In the genomic region with DNA sequence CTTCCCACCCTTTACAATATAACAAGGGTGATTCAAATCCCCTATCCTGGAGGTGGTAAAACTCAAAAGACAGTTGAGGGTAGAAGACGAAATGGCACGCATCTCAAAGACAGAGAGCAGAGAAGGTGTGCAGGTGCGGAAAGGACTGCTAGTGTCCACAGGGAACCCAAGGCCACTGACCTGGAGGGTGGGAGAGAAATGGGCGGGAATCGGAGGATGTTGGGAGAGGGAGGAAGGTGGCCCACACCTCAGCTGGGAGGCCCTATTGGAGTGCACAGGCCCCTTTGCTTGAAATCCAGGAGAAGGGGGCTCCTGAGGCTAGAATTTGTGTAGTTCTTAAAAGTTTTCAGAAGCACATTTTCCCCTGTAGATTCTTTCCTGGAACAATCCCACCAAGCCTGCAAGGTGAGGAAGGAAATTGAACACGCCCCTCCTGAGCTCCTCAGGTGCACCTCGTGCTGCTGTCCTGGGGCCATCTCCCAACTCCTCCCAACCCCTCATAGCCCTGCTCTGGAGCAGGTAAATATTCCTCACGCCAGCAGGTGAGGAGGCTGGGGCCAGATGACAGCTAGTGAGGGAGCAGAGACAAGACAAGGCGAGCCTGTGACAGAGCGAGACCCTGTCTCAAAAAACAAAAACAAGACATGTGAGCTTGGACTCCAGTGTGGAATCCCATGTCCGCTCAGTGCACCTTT, we compare ENCODE assay signal across 26 cellular contexts.
DNase-seq lines count a peak whose midpoint lies in the region; ATAC-seq and TF ChIP-seq lines count a peak whose summit lies in the region.
"Had no signal": no experiment of that assay in that cellular context is flagged by ENCODE, and none has a peak within 500 bp of the region (broad histone marks: within the 10 kb centered on the region; RNA-seq: fewer than 3 reads in every experiment).

No MANE protein-coding gene starts in this region.

- H3K4me1 Mint-ChIP-seq in activated CD8-positive, alpha-beta memory T cell treated with anti-CD3 and anti-CD28 coated beads, Interleukin-2, amount 10 ng/mL, durations not matched to agents 7 days and 5 days = no peaks in the 10 kb centered on the region
- H3K4me1 Mint-ChIP-seq in endodermal cell = peaks cover 8% of the 10 kb centered on the region
- peaks cover 15% of the 10 kb centered on the region for H3K4me1 Mint-ChIP-seq in type B pancreatic cell (ENCODE audit: unreplicated experiment)

- H3K27ac Mint-ChIP-seq in activated CD8-positive, alpha-beta memory T cell treated with anti-CD3 and anti-CD28 coated beads, Interleukin-2, amount 10 ng/mL, durations not matched to agents 7 days and 5 days = no peak overlapping the region
- H3K27ac Mint-ChIP-seq in endodermal cell = no peak overlapping the region
- H3K27ac Mint-ChIP-seq in type B pancreatic cell = no peak overlapping the region
- H3K27ac Mint-ChIP-seq: CD4-positive, alpha-beta T cell; HFFc6 had no signal

- no peak overlapping the region for H3K9ac ChIP-seq in endodermal cell (ENCODE audit: extremely low read depth, low read length, poor library complexity, severe bottlenecking)
- H3K9ac ChIP-seq: BLaER1 had no signal

- H3K9me3 ChIP-seq in endodermal cell (ENCODE audit: control insufficient read depth, low read length) = no peaks in the 10 kb centered on the region
- H3K9me3 ChIP-seq in esophagus squamous epithelium = no peaks in the 10 kb centered on the region
- H3K9me3 ChIP-seq in MG63 = no peaks in the 10 kb centered on the region
- H3K9me3 ChIP-seq: BLaER1, SJCRH30 had no signal

- H3K4me3 Mint-ChIP-seq in activated CD8-positive, alpha-beta memory T cell treated with anti-CD3 and anti-CD28 coated beads, Interleukin-2, amount 10 ng/mL, durations not matched to agents 7 days and 5 days = no peak overlapping the region
- H3K4me3 Mint-ChIP-seq in endodermal cell (no peak overlapping the region), type B pancreatic cell (no peak overlapping the region)
- H3K4me3 Mint-ChIP-seq: CD4-positive, alpha-beta T cell; HFFc6 had no signal

- H3K27ac ChIP-seq in endodermal cell (ENCODE audit: low read depth, low read length) = no peak overlapping the region
- H3K27ac ChIP-seq in esophagus squamous epithelium = no peak overlapping the region
- H3K27ac ChIP-seq: 22Rv1, BLaER1, RWPE1, SJCRH30 had no signal

- peak; percentile 14 for DNase-seq in activated CD8-positive, alpha-beta memory T cell treated with anti-CD3 and anti-CD28 coated beads, Interleukin-2, amount 10 ng/mL, durations not matched to agents 7 days and 5 days
- DNase-seq in activated CD8-positive, alpha-beta memory T cell treated with anti-CD3 and anti-CD28 coated beads, Interleukin-2, amount 50 U/mL, for 4 hours = no peak
- DNase-seq in endodermal cell (peak; percentile 42), mesenteric fat pad (ENCODE audit: low spot score) (peak; percentile 62), type B pancreatic cell (ENCODE audit: extremely low spot score, unreplicated experiment) (peak; percentile 39), esophagus squamous epithelium (lab: John Stamatoyannopoulos, UW) (no peak), MG63 (no peak)
- DNase-seq: ACHN; CD4-positive, alpha-beta T cell; COR-L47; DMS79 treated with DMSO at 0.1 percent for 48 hours; H7; HFFc6; MM.1S; NCI-H1092; NCI-H1436 treated with DMSO at 0.1 percent for 48 hours; NCI-H2029; NCI-H2227 treated with DMSO at 0.1 percent for 48 hours; NCI-H510A treated with DMSO at 0.1 percent for 48 hours; NCI-H748 treated with DMSO at 0.1 percent for 48 hours; SJCRH30 had no signal

- TF ChIP-seq CTCF in endodermal cell (conservative IDR thresholded peaks at IDR 0.05) (no peak), type B pancreatic cell (conservative IDR thresholded peaks at IDR 0.05) (no peak), esophagus squamous epithelium (IDR thresholded peaks at IDR 0.05) (no peak)

- no peaks in the 10 kb centered on the region for H3K36me3 Mint-ChIP-seq in activated CD8-positive, alpha-beta memory T cell treated with anti-CD3 and anti-CD28 coated beads, Interleukin-2, amount 10 ng/mL, durations not matched to agents 7 days and 5 days
- H3K36me3 Mint-ChIP-seq in endodermal cell (ENCODE audit: low read depth) (no peaks in the 10 kb centered on the region), type B pancreatic cell (no peaks in the 10 kb centered on the region)

- H3K4me1 ChIP-seq in endodermal cell (ENCODE audit: control insufficient read depth, insufficient read depth, low read length) (no peaks in the 10 kb centered on the region), esophagus squamous epithelium (peaks cover 3 to 63% (median 48%) of the 10 kb centered on the region in 3 donors)

- H3K36me3 ChIP-seq in endodermal cell (ENCODE audit: control insufficient read depth, insufficient read depth, low read length) = no peaks in the 10 kb centered on the region
- H3K36me3 ChIP-seq in esophagus squamous epithelium = no peaks in the 10 kb centered on the region
- no peaks in the 10 kb centered on the region for H3K36me3 ChIP-seq in MG63
- H3K36me3 ChIP-seq: BLaER1, SJCRH30 had no signal

- intact Hi-C loops in esophagus squamous epithelium (cut with DNase I) = no loop called here

- H3K27me3 Mint-ChIP-seq in activated CD8-positive, alpha-beta memory T cell treated with anti-CD3 and anti-CD28 coated beads, Interleukin-2, amount 10 ng/mL, durations not matched to agents 7 days and 5 days = peaks cover 28% of the 10 kb centered on the region
- H3K27me3 Mint-ChIP-seq in endodermal cell (ENCODE audit: insufficient read depth) (peaks cover 3% of the 10 kb centered on the region), type B pancreatic cell (peaks cover 8% of the 10 kb centered on the region)

- no peak overlapping the region for H3K4me3 ChIP-seq in endodermal cell (ENCODE audit: low read length)
- H3K4me3 ChIP-seq in esophagus squamous epithelium = no peak overlapping the region
- H3K4me3 ChIP-seq in MG63 = no peak overlapping the region
- H3K4me3 ChIP-seq: BLaER1, K562, SJCRH30 had no signal

- CTCF ChIA-PET in activated CD8-positive, alpha-beta memory T cell treated with anti-CD3 and anti-CD28 coated beads, Interleukin-2, amount 10 ng/mL, durations not matched to agents 7 days and 5 days (lab: Charles Lee) = no interaction called here

- no peaks in the 10 kb centered on the region for H3K9me3 Mint-ChIP-seq in activated CD8-positive, alpha-beta memory T cell treated with anti-CD3 and anti-CD28 coated beads, Interleukin-2, amount 10 ng/mL, durations not matched to agents 7 days and 5 days (ENCODE audit: low read depth)
- no peaks in the 10 kb centered on the region for H3K9me3 Mint-ChIP-seq in endodermal cell
- H3K9me3 Mint-ChIP-seq in type B pancreatic cell = no peaks in the 10 kb centered on the region
- H3K9me3 Mint-ChIP-seq: CD4-positive, alpha-beta T cell had no signal

- WGBS in endodermal cell (ENCODE audit: insufficient coverage in 1 of 2, insufficient read length in 1 of 2), 2 experiments = 92 to 98% methylated on average over 7 to 11 of the region's 11 CpGs
- 89 to 90% methylated on average over 10 of the region's 11 CpGs for WGBS in esophagus squamous epithelium, 2 donors

- no peak for ATAC-seq in activated CD8-positive, alpha-beta memory T cell treated with anti-CD3 and anti-CD28 coated beads, Interleukin-2, amount 10 ng/mL, durations not matched to agents 7 days and 5 days
- no peak for ATAC-seq in GM21515 (IDR thresholded peaks at IDR 0.05; ENCODE audit: unreplicated experiment)
- ATAC-seq: K562 had no signal

- TF ChIP-seq POLR2A in esophagus squamous epithelium (IDR thresholded peaks at IDR 0.05) = no peak

- H3K27me3 ChIP-seq in endodermal cell (ENCODE audit: control insufficient read depth, insufficient read depth, low read length, poor library complexity, severe bottlenecking) (no peaks in the 10 kb centered on the region), esophagus squamous epithelium (peaks cover 0 to 3% (median 0%) of the 10 kb centered on the region in 4 donors), MG63 (no peaks in the 10 kb centered on the region)
- H3K27me3 ChIP-seq: BLaER1 had no signal

Comparison
In these comparisons a context has a peak if more than half of its experiments do, and no peak if none do; other contexts are left out.
1. DNase-seq: peak in activated CD8-positive, alpha-beta memory T cell treated with anti-CD3 and anti-CD28 coated beads, Interleukin-2, amount 10 ng/mL, durations not matched to agents 7 days and 5 days (single experiment), endodermal cell (single experiment), mesenteric fat pad (single experiment) and type B pancreatic cell (single experiment); none in activated CD8-positive, alpha-beta memory T cell treated with anti-CD3 and anti-CD28 coated beads, Interleukin-2, amount 50 U/mL, for 4 hours (single experiment), esophagus squamous epithelium (single experiment) and MG63 (single experiment).